In genomic region chr5:150175536-150175935, GRCh38 we compare ENCODE assay signal across 8 cellular contexts.
DNase-seq lines count a peak whose midpoint lies in the region; ATAC-seq and TF ChIP-seq lines count a peak whose summit lies in the region.
"Had no signal": no experiment of that assay in that cellular context is flagged by ENCODE, and none has a peak within 500 bp of the region (broad histone marks: within the 10 kb centered on the region; RNA-seq: fewer than 3 reads in every experiment).

No MANE protein-coding gene starts in this region.

- no peaks in the 10 kb centered on the region for H3K36me3 ChIP-seq in MM.1S (replicated peaks; ENCODE audit: insufficient read depth, low read length)

- H3K79me2 ChIP-seq in MM.1S (ENCODE audit: low read length), result no peaks in the 10 kb centered on the region

- no peaks in the 10 kb centered on the region for H3K9me2 ChIP-seq in MM.1S (replicated peaks; ENCODE audit: insufficient read depth, low read length)

- no peaks in the 10 kb centered on the region for H3K9me3 ChIP-seq in MM.1S (replicated peaks; ENCODE audit: insufficient read depth, low read length)

- DNase-seq in MM.1S, result peak; percentile 13
- peak; percentile 67 for DNase-seq in ecto neural progenitor cell (ENCODE audit: low spot score)
- DNase-seq in retinal pigment epithelial cell (ENCODE audit: low read depth), result no peak
- DNase-seq in NCI-H2029 treated with DMSO at 0.1 percent for 48 hours (lab: John Stamatoyannopoulos, UW), result no peak
- DNase-seq: activated CD4-positive, alpha-beta T cell treated with anti-CD3 and anti-CD28 coated beads, Interleukin-2, amount 50 U/mL, for 1 hour had no signal

- no peak overlapping the region for H3K4me2 ChIP-seq in MM.1S (ENCODE audit: low read depth, low read length)

- H3K4me3 ChIP-seq in MM.1S (ENCODE audit: low read length) (no peak overlapping the region), retinal pigment epithelial cell (ENCODE audit: low read length) (no peak overlapping the region)

- TF ChIP-seq CTCF in MM.1S (IDR thresholded peaks at IDR 0.05; ENCODE audit: low read length), result peak; percentile 42
- TF ChIP-seq CTCF in retinal pigment epithelial cell (conservative IDR thresholded peaks at IDR 0.05; ENCODE audit: low read depth, low read length), result peak; percentile 70

- peak; percentile 58 for ATAC-seq in GM18498 (IDR thresholded peaks at IDR 0.05; ENCODE audit: unreplicated experiment)
- ATAC-seq in HG03354 (IDR thresholded peaks at IDR 0.05; ENCODE audit: poor library complexity, severe bottlenecking, unreplicated experiment), result no peak
- no peak for ATAC-seq in HG02571 (IDR thresholded peaks at IDR 0.05; ENCODE audit: unreplicated experiment)

- no peaks in the 10 kb centered on the region for H4K20me1 ChIP-seq in MM.1S (ENCODE audit: insufficient read depth, low read length)

- no peak overlapping the region for H3K9ac ChIP-seq in MM.1S (ENCODE audit: low read length)

- H3K27me3 ChIP-seq in MM.1S (replicated peaks; ENCODE audit: insufficient read depth, low read length), result peaks cover 9% of the 10 kb centered on the region

- H3K27ac ChIP-seq in MM.1S (ENCODE audit: low read length), result no peak overlapping the region

- no peak overlapping the region for H2AFZ ChIP-seq in MM.1S (ENCODE audit: low read length)

- no peaks in the 10 kb centered on the region for H3F3A ChIP-seq in MM.1S (ENCODE audit: insufficient read depth, low read length)

- H3K4me1 ChIP-seq in MM.1S (ENCODE audit: low read length), result no peaks in the 10 kb centered on the region

Comparison
In these comparisons a context has a peak if more than half of its experiments do, and no peak if none do; other contexts are left out.
1. DNase-seq: peak in MM.1S (single experiment) and ecto neural progenitor cell (single experiment); none in retinal pigment epithelial cell (single experiment) and NCI-H2029 treated with DMSO at 0.1 percent for 48 hours (single experiment).